ENCODE assay signal across 2 cellular contexts in the genomic region with DNA sequence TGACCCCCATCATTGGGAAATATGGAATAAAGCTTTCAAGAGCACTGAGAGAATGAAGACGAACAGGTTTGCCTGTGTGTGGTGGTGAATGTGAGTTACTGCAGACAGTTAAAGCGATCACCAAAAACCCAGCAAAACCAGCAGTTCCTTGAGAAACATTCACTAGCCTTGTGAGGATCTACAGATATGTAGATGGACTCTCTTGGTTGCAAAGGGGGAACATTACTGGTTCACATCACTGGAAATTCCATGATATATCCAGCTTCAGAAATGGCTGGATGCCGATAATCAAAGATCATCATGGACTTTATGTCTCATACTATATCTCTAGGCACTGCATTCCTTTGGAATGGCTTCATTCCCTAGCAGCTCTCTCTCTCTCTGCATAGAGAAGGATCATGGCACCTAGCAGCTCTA.
TF ChIP-seq lines count a peak whose summit lies in the region.

No MANE protein-coding gene starts in this region.

TF ChIP-seq in HepG2, 621 proteins besides CTCF, POLR2A, EP300 and RAD21:
- TF ChIP-seq SNAPC4 (CRISPR knock-in tag; IDR thresholded peaks at IDR 0.05) (no peak), KDM2A (CRISPR knock-in tag; IDR thresholded peaks at IDR 0.05; ENCODE audit: borderline replicate concordance, low read depth) (no peak), MTA1 (CRISPR knock-in tag; IDR thresholded peaks at IDR 0.05; ENCODE audit: borderline replicate concordance) (no peak), SYNCRIP (IDR thresholded peaks at IDR 0.05; ENCODE audit: insufficient read depth, low read depth, low read length) (no peak), IRX3 (CRISPR knock-in tag; IDR thresholded peaks at IDR 0.05; ENCODE audit: borderline replicate concordance, low read depth) (no peak), HMG20B (CRISPR knock-in tag; conservative IDR thresholded peaks at IDR 0.05) (no peak), BCL6 (CRISPR knock-in tag; IDR thresholded peaks at IDR 0.05) (no peak), ZNF510 (CRISPR knock-in tag; IDR thresholded peaks at IDR 0.05; ENCODE audit: low read depth) (no peak), ZSCAN20 (CRISPR knock-in tag; IDR thresholded peaks at IDR 0.05; ENCODE audit: borderline replicate concordance) (no peak), ZNF232 (CRISPR knock-in tag; IDR thresholded peaks at IDR 0.05; ENCODE audit: borderline replicate concordance) (no peak), HNRNPH1 (optimal IDR thresholded peaks at IDR 0.05; ENCODE audit: low read depth, low read length) (no peak), ZKSCAN1 (IDR thresholded peaks at IDR 0.05; ENCODE audit: low read length) (no peak), ZNF616 (CRISPR knock-in tag; IDR thresholded peaks at IDR 0.05; ENCODE audit: low read depth) (no peak), SIN3A (IDR thresholded peaks at IDR 0.05; ENCODE audit: borderline replicate concordance, low read depth, low read length) (no peak), RFX3 (CRISPR knock-in tag; IDR thresholded peaks at IDR 0.05) (no peak)
- TF ChIP-seq, protein P1, sequence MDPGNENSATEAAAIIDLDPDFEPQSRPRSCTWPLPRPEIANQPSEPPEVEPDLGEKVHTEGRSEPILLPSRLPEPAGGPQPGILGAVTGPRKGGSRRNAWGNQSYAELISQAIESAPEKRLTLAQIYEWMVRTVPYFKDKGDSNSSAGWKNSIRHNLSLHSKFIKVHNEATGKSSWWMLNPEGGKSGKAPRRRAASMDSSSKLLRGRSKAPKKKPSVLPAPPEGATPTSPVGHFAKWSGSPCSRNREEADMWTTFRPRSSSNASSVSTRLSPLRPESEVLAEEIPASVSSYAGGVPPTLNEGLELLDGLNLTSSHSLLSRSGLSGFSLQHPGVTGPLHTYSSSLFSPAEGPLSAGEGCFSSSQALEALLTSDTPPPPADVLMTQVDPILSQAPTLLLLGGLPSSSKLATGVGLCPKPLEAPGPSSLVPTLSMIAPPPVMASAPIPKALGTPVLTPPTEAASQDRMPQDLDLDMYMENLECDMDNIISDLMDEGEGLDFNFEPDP (CRISPR knock-in tag; conservative IDR thresholded peaks at IDR 0.05), result no peak

TF ChIP-seq in K562, 482 proteins besides CTCF, POLR2A, EP300 and RAD21:
- TF ChIP-seq, protein P2, sequence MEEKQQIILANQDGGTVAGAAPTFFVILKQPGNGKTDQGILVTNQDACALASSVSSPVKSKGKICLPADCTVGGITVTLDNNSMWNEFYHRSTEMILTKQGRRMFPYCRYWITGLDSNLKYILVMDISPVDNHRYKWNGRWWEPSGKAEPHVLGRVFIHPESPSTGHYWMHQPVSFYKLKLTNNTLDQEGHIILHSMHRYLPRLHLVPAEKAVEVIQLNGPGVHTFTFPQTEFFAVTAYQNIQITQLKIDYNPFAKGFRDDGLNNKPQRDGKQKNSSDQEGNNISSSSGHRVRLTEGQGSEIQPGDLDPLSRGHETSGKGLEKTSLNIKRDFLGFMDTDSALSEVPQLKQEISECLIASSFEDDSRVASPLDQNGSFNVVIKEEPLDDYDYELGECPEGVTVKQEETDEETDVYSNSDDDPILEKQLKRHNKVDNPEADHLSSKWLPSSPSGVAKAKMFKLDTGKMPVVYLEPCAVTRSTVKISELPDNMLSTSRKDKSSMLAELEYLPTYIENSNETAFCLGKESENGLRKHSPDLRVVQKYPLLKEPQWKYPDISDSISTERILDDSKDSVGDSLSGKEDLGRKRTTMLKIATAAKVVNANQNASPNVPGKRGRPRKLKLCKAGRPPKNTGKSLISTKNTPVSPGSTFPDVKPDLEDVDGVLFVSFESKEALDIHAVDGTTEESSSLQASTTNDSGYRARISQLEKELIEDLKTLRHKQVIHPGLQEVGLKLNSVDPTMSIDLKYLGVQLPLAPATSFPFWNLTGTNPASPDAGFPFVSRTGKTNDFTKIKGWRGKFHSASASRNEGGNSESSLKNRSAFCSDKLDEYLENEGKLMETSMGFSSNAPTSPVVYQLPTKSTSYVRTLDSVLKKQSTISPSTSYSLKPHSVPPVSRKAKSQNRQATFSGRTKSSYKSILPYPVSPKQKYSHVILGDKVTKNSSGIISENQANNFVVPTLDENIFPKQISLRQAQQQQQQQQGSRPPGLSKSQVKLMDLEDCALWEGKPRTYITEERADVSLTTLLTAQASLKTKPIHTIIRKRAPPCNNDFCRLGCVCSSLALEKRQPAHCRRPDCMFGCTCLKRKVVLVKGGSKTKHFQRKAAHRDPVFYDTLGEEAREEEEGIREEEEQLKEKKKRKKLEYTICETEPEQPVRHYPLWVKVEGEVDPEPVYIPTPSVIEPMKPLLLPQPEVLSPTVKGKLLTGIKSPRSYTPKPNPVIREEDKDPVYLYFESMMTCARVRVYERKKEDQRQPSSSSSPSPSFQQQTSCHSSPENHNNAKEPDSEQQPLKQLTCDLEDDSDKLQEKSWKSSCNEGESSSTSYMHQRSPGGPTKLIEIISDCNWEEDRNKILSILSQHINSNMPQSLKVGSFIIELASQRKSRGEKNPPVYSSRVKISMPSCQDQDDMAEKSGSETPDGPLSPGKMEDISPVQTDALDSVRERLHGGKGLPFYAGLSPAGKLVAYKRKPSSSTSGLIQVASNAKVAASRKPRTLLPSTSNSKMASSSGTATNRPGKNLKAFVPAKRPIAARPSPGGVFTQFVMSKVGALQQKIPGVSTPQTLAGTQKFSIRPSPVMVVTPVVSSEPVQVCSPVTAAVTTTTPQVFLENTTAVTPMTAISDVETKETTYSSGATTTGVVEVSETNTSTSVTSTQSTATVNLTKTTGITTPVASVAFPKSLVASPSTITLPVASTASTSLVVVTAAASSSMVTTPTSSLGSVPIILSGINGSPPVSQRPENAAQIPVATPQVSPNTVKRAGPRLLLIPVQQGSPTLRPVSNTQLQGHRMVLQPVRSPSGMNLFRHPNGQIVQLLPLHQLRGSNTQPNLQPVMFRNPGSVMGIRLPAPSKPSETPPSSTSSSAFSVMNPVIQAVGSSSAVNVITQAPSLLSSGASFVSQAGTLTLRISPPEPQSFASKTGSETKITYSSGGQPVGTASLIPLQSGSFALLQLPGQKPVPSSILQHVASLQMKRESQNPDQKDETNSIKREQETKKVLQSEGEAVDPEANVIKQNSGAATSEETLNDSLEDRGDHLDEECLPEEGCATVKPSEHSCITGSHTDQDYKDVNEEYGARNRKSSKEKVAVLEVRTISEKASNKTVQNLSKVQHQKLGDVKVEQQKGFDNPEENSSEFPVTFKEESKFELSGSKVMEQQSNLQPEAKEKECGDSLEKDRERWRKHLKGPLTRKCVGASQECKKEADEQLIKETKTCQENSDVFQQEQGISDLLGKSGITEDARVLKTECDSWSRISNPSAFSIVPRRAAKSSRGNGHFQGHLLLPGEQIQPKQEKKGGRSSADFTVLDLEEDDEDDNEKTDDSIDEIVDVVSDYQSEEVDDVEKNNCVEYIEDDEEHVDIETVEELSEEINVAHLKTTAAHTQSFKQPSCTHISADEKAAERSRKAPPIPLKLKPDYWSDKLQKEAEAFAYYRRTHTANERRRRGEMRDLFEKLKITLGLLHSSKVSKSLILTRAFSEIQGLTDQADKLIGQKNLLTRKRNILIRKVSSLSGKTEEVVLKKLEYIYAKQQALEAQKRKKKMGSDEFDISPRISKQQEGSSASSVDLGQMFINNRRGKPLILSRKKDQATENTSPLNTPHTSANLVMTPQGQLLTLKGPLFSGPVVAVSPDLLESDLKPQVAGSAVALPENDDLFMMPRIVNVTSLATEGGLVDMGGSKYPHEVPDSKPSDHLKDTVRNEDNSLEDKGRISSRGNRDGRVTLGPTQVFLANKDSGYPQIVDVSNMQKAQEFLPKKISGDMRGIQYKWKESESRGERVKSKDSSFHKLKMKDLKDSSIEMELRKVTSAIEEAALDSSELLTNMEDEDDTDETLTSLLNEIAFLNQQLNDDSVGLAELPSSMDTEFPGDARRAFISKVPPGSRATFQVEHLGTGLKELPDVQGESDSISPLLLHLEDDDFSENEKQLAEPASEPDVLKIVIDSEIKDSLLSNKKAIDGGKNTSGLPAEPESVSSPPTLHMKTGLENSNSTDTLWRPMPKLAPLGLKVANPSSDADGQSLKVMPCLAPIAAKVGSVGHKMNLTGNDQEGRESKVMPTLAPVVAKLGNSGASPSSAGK (IDR thresholded peaks at IDR 0.05), result no peak
- TF ChIP-seq UBTF (IDR thresholded peaks at IDR 0.05; ENCODE audit: borderline replicate concordance in 1 of 2, low read depth in 2 of 2, low read length in 2 of 2) (no peak), LCOR (CRISPR knock-in tag; IDR thresholded peaks at IDR 0.05) (no peak), NR2F6 (CRISPR knock-in tag; IDR thresholded peaks at IDR 0.05) (no peak), ZNF318 (IDR thresholded peaks at IDR 0.05; ENCODE audit: borderline replicate concordance in 1 of 2, low read depth in 1 of 2) (no peak), GABPB2 (CRISPR knock-in tag; conservative IDR thresholded peaks at IDR 0.05) (no peak), GATA2 (CRISPR knock-in tag; IDR thresholded peaks at IDR 0.05) (no peak), ZNF77 (CRISPR knock-in tag; IDR thresholded peaks at IDR 0.05) (no peak), SMC3 (conservative IDR thresholded peaks at IDR 0.05; ENCODE audit: insufficient read depth, low read depth, low read length) (no peak), JUN (IDR thresholded peaks at IDR 0.05; ENCODE audit: borderline replicate concordance, low read depth, low read length) (no peak), JUN (CRISPR knock-in tag; IDR thresholded peaks at IDR 0.05; ENCODE audit: borderline replicate concordance) (no peak), ZFX (CRISPR knock-in tag; IDR thresholded peaks at IDR 0.05) (no peak), FOXM1 (IDR thresholded peaks at IDR 0.05; ENCODE audit: low read depth) (no peak), FOXM1 (CRISPR knock-in tag; IDR thresholded peaks at IDR 0.05; ENCODE audit: low read depth) (no peak), ZNF766 (CRISPR knock-in tag; conservative IDR thresholded peaks at IDR 0.05) (no peak), TEAD1 (CRISPR knock-in tag; IDR thresholded peaks at IDR 0.05) (no peak)
- TF ChIP-seq, protein P3, sequence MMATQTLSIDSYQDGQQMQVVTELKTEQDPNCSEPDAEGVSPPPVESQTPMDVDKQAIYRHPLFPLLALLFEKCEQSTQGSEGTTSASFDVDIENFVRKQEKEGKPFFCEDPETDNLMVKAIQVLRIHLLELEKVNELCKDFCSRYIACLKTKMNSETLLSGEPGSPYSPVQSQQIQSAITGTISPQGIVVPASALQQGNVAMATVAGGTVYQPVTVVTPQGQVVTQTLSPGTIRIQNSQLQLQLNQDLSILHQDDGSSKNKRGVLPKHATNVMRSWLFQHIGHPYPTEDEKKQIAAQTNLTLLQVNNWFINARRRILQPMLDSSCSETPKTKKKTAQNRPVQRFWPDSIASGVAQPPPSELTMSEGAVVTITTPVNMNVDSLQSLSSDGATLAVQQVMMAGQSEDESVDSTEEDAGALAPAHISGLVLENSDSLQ (IDR thresholded peaks at IDR 0.05), result no peak
